15 cellular contexts compared by ENCODE assay signal in genomic region chr12:105748806-105749600, GRCh38.
DNase-seq lines count a peak whose midpoint lies in the region; ATAC-seq and TF ChIP-seq lines count a peak whose summit lies in the region.
"Had no signal": no experiment of that assay in that cellular context is flagged by ENCODE, and none has a peak within 500 bp of the region (broad histone marks: within the 10 kb centered on the region; RNA-seq: fewer than 3 reads in every experiment).

No MANE protein-coding gene starts in this region.

- peaks cover 18% of the 10 kb centered on the region for H3K4me1 Mint-ChIP-seq in chondrocyte (ENCODE audit: low read depth)
- no peaks in the 10 kb centered on the region for H3K4me1 Mint-ChIP-seq in CD8-positive, alpha-beta T cell (ENCODE audit: low read depth)
- H3K4me1 Mint-ChIP-seq: CD14-positive monocyte had no signal

- no peaks in the 10 kb centered on the region for H3K36me3 Mint-ChIP-seq in chondrocyte (ENCODE audit: low read depth)
- no peaks in the 10 kb centered on the region for H3K36me3 Mint-ChIP-seq in CD8-positive, alpha-beta T cell
- H3K36me3 Mint-ChIP-seq: CD14-positive monocyte had no signal

- no peaks in the 10 kb centered on the region for H3K9me2 ChIP-seq in GM23248 (ENCODE audit: insufficient read depth)

- in situ Hi-C loops in GM23248 (cut with MboI) = no loop called here

- no peak overlapping the region for H2AFZ ChIP-seq in GM23248

- peaks cover 22% of the 10 kb centered on the region; the same call in 1 of the 2 replicates for H3F3A ChIP-seq in GM23248 (ENCODE audit: insufficient read depth)

- H3K27me3 Mint-ChIP-seq in chondrocyte (ENCODE audit: low read depth) = no peaks in the 10 kb centered on the region
- no peaks in the 10 kb centered on the region for H3K27me3 Mint-ChIP-seq in CD8-positive, alpha-beta T cell (ENCODE audit: low read depth)

- no peaks in the 10 kb centered on the region for H3K9me3 ChIP-seq in GM23248 (ENCODE audit: low read depth)
- no peaks in the 10 kb centered on the region for H3K9me3 ChIP-seq in CD8-positive, alpha-beta T cell (ENCODE audit: low read length)
- H3K9me3 ChIP-seq: left lung had no signal

- CTCF ChIA-PET in CD8-positive, alpha-beta T cell (lab: Charles Lee) = no interaction called here

- no peaks in the 10 kb centered on the region for H4K20me1 ChIP-seq in GM23248 (ENCODE audit: insufficient read depth)

- H3K4me3 Mint-ChIP-seq in chondrocyte (ENCODE audit: unreplicated experiment) = peak overlapping the region; percentile 2
- H3K4me3 Mint-ChIP-seq in CD8-positive, alpha-beta T cell = no peak overlapping the region
- H3K4me3 Mint-ChIP-seq: CD14-positive monocyte had no signal

- POLR2A ChIA-PET in CD8-positive, alpha-beta T cell (lab: Charles Lee) = no interaction called here

- no peak for TF ChIP-seq CTCF in chondrocyte (IDR thresholded peaks at IDR 0.05)
- no peak for TF ChIP-seq CTCF in CD8-positive, alpha-beta T cell (IDR thresholded peaks at IDR 0.05)

- H3K9ac ChIP-seq in GM23248 = 0 out of 2 replicates have a peak overlapping the region, but pooled peaks have one; percentile 3

- intact Hi-C loops in CD8-positive, alpha-beta T cell (cut with DNase I, micrococcal nuclease) = no loop called here

- H3K4me3 ChIP-seq in GM23248 = no peak overlapping the region
- no peak overlapping the region for H3K4me3 ChIP-seq in skeletal muscle cell (ENCODE audit: low read depth, low read length)
- no peak overlapping the region for H3K4me3 ChIP-seq in CD8-positive, alpha-beta T cell (ENCODE audit: low read depth, low read length)
- H3K4me3 ChIP-seq: left lung, SK-N-MC had no signal

- H3K4me1 ChIP-seq in GM23248 (ENCODE audit: insufficient read depth) = peaks cover 21% of the 10 kb centered on the region
- H3K4me1 ChIP-seq in CD8-positive, alpha-beta T cell (ENCODE audit: insufficient read depth, low read length) = no peaks in the 10 kb centered on the region
- H3K4me1 ChIP-seq: left lung had no signal

- no peak for ATAC-seq in CD8-positive, alpha-beta T cell
- no peak for ATAC-seq in GM21619 (IDR thresholded peaks at IDR 0.05; ENCODE audit: unreplicated experiment)
- ATAC-seq: left lung had no signal

- 34 to 39% methylated on average over 9 of the region's 9 CpGs for WGBS in GM23248 (ENCODE audit: low coverage in 1 of 2, low lambda C conversion rate in 2 of 2, missing lambda C conversion rate in 2 of 2), 2 experiments

- peak overlapping the region; percentile 19 for H3K4me2 ChIP-seq in GM23248 (ENCODE audit: unreplicated experiment)

- H3K27ac Mint-ChIP-seq in chondrocyte (ENCODE audit: unreplicated experiment) = peak overlapping the region; percentile 95
- no peak overlapping the region for H3K27ac Mint-ChIP-seq in CD8-positive, alpha-beta T cell
- H3K27ac Mint-ChIP-seq: CD14-positive monocyte had no signal

- no peaks in the 10 kb centered on the region for H3K9me3 Mint-ChIP-seq in chondrocyte (ENCODE audit: low read depth)
- no peaks in the 10 kb centered on the region for H3K9me3 Mint-ChIP-seq in CD8-positive, alpha-beta T cell

- DNase-seq in GM23248 (peak; percentile 81), chondrocyte (ENCODE audit: low spot score) (no peak), inferior parietal cortex (ENCODE audit: extremely low spot score) (peak; percentile 70), skeletal muscle cell (ENCODE audit: low read depth) (peak; percentile 57), SHP77 treated with DMSO at 0.1 percent for 48 hours (lab: John Stamatoyannopoulos, UW) (no peak), NCI-H226 (no peak)
- no peak for DNase-seq in CD8-positive, alpha-beta T cell
- DNase-seq: activated gamma-delta T cell treated with Interleukin-2 at 50 U/mL for 16 hours, left lung, MV-4-11, NCI-H69, small intestine had no signal

- H3K79me2 ChIP-seq in GM23248 (ENCODE audit: insufficient read depth) = no peaks in the 10 kb centered on the region

- H3K36me3 ChIP-seq in GM23248 (ENCODE audit: low read depth) = no peaks in the 10 kb centered on the region
- no peaks in the 10 kb centered on the region for H3K36me3 ChIP-seq in CD8-positive, alpha-beta T cell (ENCODE audit: insufficient read depth, low read length)
- H3K36me3 ChIP-seq: left lung had no signal

- no peaks in the 10 kb centered on the region for H3K27me3 ChIP-seq in GM23248 (replicated peaks; ENCODE audit: insufficient read depth)
- peaks cover 3% of the 10 kb centered on the region for H3K27me3 ChIP-seq in CD8-positive, alpha-beta T cell (ENCODE audit: insufficient read depth, low read length)
- H3K27me3 ChIP-seq: left lung had no signal

- H3K27ac ChIP-seq in GM23248 = peak overlapping the region; percentile 63
- no peak overlapping the region for H3K27ac ChIP-seq in CD8-positive, alpha-beta T cell (ENCODE audit: low read depth, low read length)
- H3K27ac ChIP-seq: left lung, SK-N-MC had no signal

Comparison
In these comparisons a context has a peak if more than half of its experiments do, and no peak if none do; other contexts are left out.
1. DNase-seq: peak in GM23248 (single experiment), inferior parietal cortex (single experiment) and skeletal muscle cell (single experiment); none in chondrocyte (single experiment), SHP77 treated with DMSO at 0.1 percent for 48 hours (single experiment), NCI-H226 (single experiment) and CD8-positive, alpha-beta T cell (0 of 7).